7 cellular contexts compared by ENCODE assay signal in genomic region chr1:52057245-52057644, GRCh38. TPM values are rescaled to one million over a fixed set of nuclear protein-coding genes. Genes with fewer than 3 reads are reported as not detected.
DNase-seq lines count a peak whose midpoint lies in the region; ATAC-seq and TF ChIP-seq lines count a peak whose summit lies in the region.

No MANE protein-coding gene starts in this region.

- H3K4me1 ChIP-seq in HAP-1 (peaks cover 22% of the 10 kb centered on the region), SJSA1 (replicated peaks) (peaks cover 37% of the 10 kb centered on the region), skeletal muscle tissue (ENCODE audit: control insufficient read depth in 3 of 3, insufficient read depth in 3 of 3, low read length in 3 of 3) (peaks cover 17 to 43% (median 38%) of the 10 kb centered on the region in 3 donors), aorta (ENCODE audit: control insufficient read depth in 1 of 2, insufficient read depth in 2 of 2, low read length in 2 of 2) (peaks cover 0 to 11% of the 10 kb centered on the region in 2 donors)

- peak overlapping the region; percentile 90 for H3K4me3 ChIP-seq in HAP-1
- peak overlapping the region; percentile 86 for H3K4me3 ChIP-seq in SJSA1
- H3K4me3 ChIP-seq in fibroblast of villous mesenchyme (ENCODE audit: low read depth, low read length) = peak overlapping the region; percentile 92
- H3K4me3 ChIP-seq in skeletal muscle tissue (ENCODE audit: low read length in 3 of 3) = peak overlapping the region; percentile 91 to 99 (median 94)
- H3K4me3 ChIP-seq in aorta (ENCODE audit: low read length in 2 of 2) = peak overlapping the region in 1 of 2 donors; percentile 65

- intact Hi-C loops in aorta (cut with DNase I) = no loop called here

- ATAC-seq in aorta (ENCODE audit: low FRiP score) (no peak), HG03175 (IDR thresholded peaks at IDR 0.05; ENCODE audit: unreplicated experiment) (no peak)

- 7% methylated on average over 1 of the region's 1 CpG for WGBS in aorta, 2 donors

- in situ Hi-C loops in HAP-1 (cut with MboI; ENCODE audit: low sequenced_read_pairs) = no loop called here
- in situ Hi-C loops in GM13976 (cut with MboI; ENCODE audit: low sequenced_read_pairs, unreplicated experiment) = no loop called here

- H3K9ac ChIP-seq in skeletal muscle tissue (ENCODE audit: low read depth in 1 of 3, low read length in 3 of 3) = peak overlapping the region; percentile 4 to 94 (median 91)

- TF ChIP-seq CTCF in fibroblast of villous mesenchyme (IDR thresholded peaks at IDR 0.05; ENCODE audit: insufficient read depth, low read depth, low read length) (no peak), GM13976 (IDR thresholded peaks at IDR 0.05; ENCODE audit: borderline replicate concordance, control extremely low read depth, extremely low read depth, insufficient read depth, missing control alignments) (no peak)

- H3K36me3 ChIP-seq in HAP-1 (replicated peaks) (peaks cover 27% of the 10 kb centered on the region), SJSA1 (peaks cover 29% of the 10 kb centered on the region), skeletal muscle tissue (ENCODE audit: control insufficient read depth in 3 of 3, insufficient read depth in 3 of 3, low read length in 3 of 3) (peaks cover 8 to 14% (median 12%) of the 10 kb centered on the region in 3 donors), aorta (ENCODE audit: control insufficient read depth in 1 of 2, insufficient read depth in 2 of 2, low read length in 1 of 2) (peaks cover 0 to 3% of the 10 kb centered on the region in 2 donors)

- H3K27ac ChIP-seq in SJSA1 (peak overlapping the region; percentile 87), skeletal muscle tissue (ENCODE audit: low read depth, low read length) (peak overlapping the region; percentile 91), aorta (ENCODE audit: low read depth in 1 of 2, low read length in 2 of 2) (no peak overlapping the region)

- H3K27me3 ChIP-seq in HAP-1 (ENCODE audit: low read depth) (no peaks in the 10 kb centered on the region), SJSA1 (replicated peaks) (no peaks in the 10 kb centered on the region), skeletal muscle tissue (ENCODE audit: control insufficient read depth in 3 of 3, insufficient read depth in 3 of 3, low read length in 3 of 3) (no peaks in the 10 kb centered on the region), aorta (ENCODE audit: control insufficient read depth in 1 of 2, insufficient read depth in 2 of 2, low read length in 1 of 2) (no peaks in the 10 kb centered on the region)

- no peaks in the 10 kb centered on the region for H3K9me3 ChIP-seq in HAP-1
- no peaks in the 10 kb centered on the region for H3K9me3 ChIP-seq in SJSA1 (replicated peaks)
- no peaks in the 10 kb centered on the region for H3K9me3 ChIP-seq in skeletal muscle tissue (ENCODE audit: control insufficient read depth in 3 of 3, low read length in 3 of 3)
- no peaks in the 10 kb centered on the region for H3K9me3 ChIP-seq in aorta (ENCODE audit: control insufficient read depth, low read length)

- DNase-seq in HAP-1 (ENCODE audit: low spot score in 2 of 2) (no peak), SJSA1 (ENCODE audit: low read depth in 1 of 2, low spot score in 2 of 2) (no peak), fibroblast of villous mesenchyme (ENCODE audit: low read depth) (peak; percentile 36), GM13976 (ENCODE audit: low spot score) (no peak), aorta (no peak)

RNA-seq across cellular contexts. Expression of gene BTF3L4, which starts 1.1 kb away (rescaled TPM):
- total RNA-seq in SJSA1 (2014; rRNA removed; shearing (Covaris generic)) = 63.7 and 91.1 TPM in 2 replicates
- total RNA-seq in fibroblast of villous mesenchyme (66.0 and 76.4 TPM in 2 replicates), skeletal muscle tissue (53.2 TPM), aorta (10 to 100 TPM; 35.0 to 41.4 TPM)
- 10 to 100 TPM; 33.6 to 45.3 TPM for polyA plus RNA-seq in aorta

RNA-seq across cellular contexts. Expression of gene TXNDC12, which starts 2.3 kb away (rescaled TPM):
- total RNA-seq in SJSA1 (2014; rRNA removed; shearing (Covaris generic)) = 69.7 and 100 TPM in 2 replicates
- total RNA-seq in fibroblast of villous mesenchyme = 44.8 and 57.0 TPM in 2 replicates
- 6.8 TPM for total RNA-seq in skeletal muscle tissue
- total RNA-seq in aorta = 10 to 100 TPM; 27.1 to 46.5 TPM
- 10 to 100 TPM; 20.9 to 30.3 TPM for polyA plus RNA-seq in aorta

RNA-seq across cellular contexts. Expression of gene KTI12, which starts 23.6 kb away (rescaled TPM):
- total RNA-seq in SJSA1 (2014; rRNA removed; shearing (Covaris generic)) = 19.8 and 34.0 TPM in 2 replicates
- total RNA-seq in fibroblast of villous mesenchyme (13.0 and 18.7 TPM in 2 replicates), skeletal muscle tissue (5.7 TPM), aorta (1 to 10 TPM; 7.7 to 7.9 TPM)
- polyA plus RNA-seq in aorta = 1 to 10 TPM; 2.0 to 6.4 TPM

Comparison
In these comparisons a context has a peak if more than half of its experiments do, and no peak if none do; other contexts are left out.
1. H3K27ac ChIP-seq: peak in SJSA1 (single experiment) and skeletal muscle tissue (single experiment); none in aorta (0 of 2).